ENCODE assay signal across 2 cellular contexts in the genomic region with DNA sequence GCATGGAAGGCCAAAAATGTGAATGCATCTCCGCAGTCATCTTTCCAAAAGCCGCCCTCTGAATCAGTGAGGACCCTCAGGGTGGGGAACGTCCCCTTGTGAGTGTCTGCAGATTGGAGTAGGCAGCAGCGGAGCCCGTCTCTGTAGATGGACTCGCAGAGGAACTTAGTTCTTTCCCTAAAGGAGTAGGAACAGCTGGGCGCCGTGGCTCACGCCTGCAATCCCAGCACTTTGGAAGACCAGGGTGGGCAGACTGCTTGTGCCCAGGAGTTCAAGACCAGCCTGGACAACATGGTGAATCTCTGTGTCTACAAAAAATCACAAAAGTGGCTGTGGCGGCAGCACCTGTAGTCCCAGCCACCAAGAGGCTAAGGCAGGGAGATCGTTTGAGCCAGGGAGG.
TF ChIP-seq lines count a peak whose summit lies in the region.

No MANE protein-coding gene starts in this region.

TF ChIP-seq in A549, 52 proteins besides CTCF, POLR2A, EP300 and RAD21:
- no peak for TF ChIP-seq KDM5A (IDR thresholded peaks at IDR 0.05)
- no peak for TF ChIP-seq E2F6 (IDR thresholded peaks at IDR 0.05; ENCODE audit: borderline replicate concordance, low read depth)
- no peak for TF ChIP-seq ZNF302 (CRISPR knock-in tag; IDR thresholded peaks at IDR 0.05)
- no peak for TF ChIP-seq NPAS2 (CRISPR knock-in tag; IDR thresholded peaks at IDR 0.05; ENCODE audit: borderline replicate concordance)
- TF ChIP-seq CBX8 (IDR thresholded peaks at IDR 0.05), result no peak
- TF ChIP-seq MAZ (IDR thresholded peaks at IDR 0.05; ENCODE audit: borderline replicate concordance, low read depth, low read length), result no peak
- TF ChIP-seq FOSB (CRISPR knock-in tag; IDR thresholded peaks at IDR 0.05), result no peak
- TF ChIP-seq JUN (IDR thresholded peaks at IDR 0.05), result no peak
- no peak for TF ChIP-seq SMC3 (IDR thresholded peaks at IDR 0.05)
- TF ChIP-seq FOSL2 (IDR thresholded peaks at IDR 0.05), result no peak
- no peak for TF ChIP-seq FOSL2 (CRISPR knock-in tag; IDR thresholded peaks at IDR 0.05)
- TF ChIP-seq HES2 (IDR thresholded peaks at IDR 0.05), result no peak

TF ChIP-seq in HepG2, 621 proteins besides CTCF, POLR2A, EP300 and RAD21:
- no peak for TF ChIP-seq ATF6 (CRISPR knock-in tag; conservative IDR thresholded peaks at IDR 0.05)
- 0 out of 2 replicates have a peak, but pooled peaks have one; percentile 17 for TF ChIP-seq NRL (CRISPR knock-in tag; IDR thresholded peaks at IDR 0.05; ENCODE audit: borderline replicate concordance)
- no peak for TF ChIP-seq MBD4 (IDR thresholded peaks at IDR 0.05; ENCODE audit: borderline replicate concordance, low read length)
- TF ChIP-seq RBM22 (optimal IDR thresholded peaks at IDR 0.05; ENCODE audit: low read length), result peak; percentile 88
